Comparison of ENCODE assay signal across 8 cellular contexts in the genomic region with DNA sequence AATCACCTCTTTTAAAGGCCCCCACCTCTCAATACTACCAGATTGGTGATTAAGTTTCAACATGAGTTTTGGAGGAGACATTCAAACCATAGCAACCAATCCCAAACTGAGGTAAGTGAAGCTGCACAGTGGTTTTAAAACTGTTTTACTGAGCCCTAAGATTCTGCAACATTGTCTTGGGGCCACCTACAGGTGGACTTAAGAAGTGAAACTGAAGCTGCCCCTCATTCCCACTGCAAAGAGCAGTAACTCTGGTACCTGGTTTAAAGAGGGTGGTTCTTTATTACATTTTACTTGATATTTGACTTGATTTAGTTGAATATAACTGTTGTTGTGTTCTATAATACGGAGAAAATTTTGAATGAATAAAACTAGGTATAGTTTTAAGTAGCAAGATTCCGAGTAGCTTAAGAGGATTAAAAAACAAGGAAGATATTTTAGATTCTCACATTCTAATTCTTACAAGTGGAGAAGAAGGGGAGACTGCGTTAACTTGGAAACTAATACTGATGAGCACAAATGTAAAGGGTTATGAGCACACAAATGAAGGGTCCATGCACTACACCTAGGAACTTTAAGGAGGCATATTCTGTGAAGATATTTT. TPM values are rescaled to one million over a fixed set of nuclear protein-coding genes. Genes with fewer than 3 reads are reported as not detected.
DNase-seq lines count a peak whose midpoint lies in the region; ATAC-seq and TF ChIP-seq lines count a peak whose summit lies in the region.

No MANE protein-coding gene starts in this region.

- CTCF ChIA-PET in activated CD8-positive, alpha-beta T cell treated with anti-CD3 and anti-CD28 coated beads, Interleukin-2, amount 10 ng/mL, durations not matched to agents 7 days and 5 days (lab: Charles Lee) = interaction anchor here (1.1 to 2.8 kb wide), 7 partner anchors 12 to 466 kb away, joined by 3 to 15 read pairs (median 4); no protein-coding TSS in a partner anchor

- H3K27me3 Mint-ChIP-seq in natural killer cell (ENCODE audit: low read depth in 2 of 2) = peaks cover 15 to 25% of the 10 kb centered on the region in 2 donors
- H3K27me3 Mint-ChIP-seq in natural killer cell treated with Interleukin-12 subunit alpha and Interleukin-12 subunit beta and Interleukin-15 and Interleukin-18, amount 100 ng/mL, for 72 hours = peaks cover 23 to 38% of the 10 kb centered on the region in 2 donors
- peaks cover 2% of the 10 kb centered on the region for H3K27me3 Mint-ChIP-seq in activated CD8-positive, alpha-beta T cell treated with anti-CD3 and anti-CD28 coated beads, Interleukin-2, amount 10 ng/mL, durations not matched to agents 7 days and 5 days (ENCODE audit: low read depth)

- no peak overlapping the region for H3K4me3 ChIP-seq in left lung

- DNase-seq in natural killer cell = no peak
- no peak for DNase-seq in natural killer cell treated with Interleukin-12 subunit alpha and Interleukin-12 subunit beta and Interleukin-15 and Interleukin-18, amount 100 ng/mL, for 72 hours (ENCODE audit: low spot score)
- peak; percentile 25 for DNase-seq in activated CD8-positive, alpha-beta T cell treated with anti-CD3 and anti-CD28 coated beads, Interleukin-2, amount 10 ng/mL, durations not matched to agents 7 days and 5 days
- no peak for DNase-seq in left lung
- no peak for DNase-seq in NCI-H2081 treated with DMSO at 0.1 percent for 48 hours (lab: John Stamatoyannopoulos, UW)
- DNase-seq in NCI-H2029 treated with DMSO at 0.1 percent for 48 hours (lab: John Stamatoyannopoulos, UW) = no peak
- no peak for DNase-seq in NCI-H774 (lab: John Stamatoyannopoulos, UW)

- intact Hi-C loops in natural killer cell (cut with micrococcal nuclease) = no loop called here
- intact Hi-C loops in left lung (cut with DNase I) = no loop called here

- no peaks in the 10 kb centered on the region for H3K4me1 ChIP-seq in left lung

- ATAC-seq in natural killer cell = no peak
- no peak for ATAC-seq in natural killer cell treated with Interleukin-12 subunit alpha and Interleukin-12 subunit beta and Interleukin-15 and Interleukin-18, amount 100 ng/mL, for 72 hours
- peak; percentile 56 for ATAC-seq in HG03565 (IDR thresholded peaks at IDR 0.05; ENCODE audit: unreplicated experiment)
- no peak for ATAC-seq in activated CD8-positive, alpha-beta T cell treated with anti-CD3 and anti-CD28 coated beads, Interleukin-2, amount 10 ng/mL, durations not matched to agents 7 days and 5 days
- peak; percentile 65 for ATAC-seq in left lung

- POLR2A ChIA-PET in activated CD8-positive, alpha-beta T cell treated with anti-CD3 and anti-CD28 coated beads, Interleukin-2, amount 10 ng/mL, durations not matched to agents 7 days and 5 days (lab: Charles Lee) = no interaction called here

- TF ChIP-seq CTCF in natural killer cell (IDR thresholded peaks at IDR 0.05) = peak; percentile 29
- peak; percentile 39 to 53 for TF ChIP-seq CTCF in left lung (IDR thresholded peaks at IDR 0.05)

- no peaks in the 10 kb centered on the region for H3K9me3 ChIP-seq in left lung

- no peaks in the 10 kb centered on the region for H3K27me3 ChIP-seq in left lung

- no peak overlapping the region for H3K27ac ChIP-seq in left lung

- H3K9me3 Mint-ChIP-seq in natural killer cell = no peaks in the 10 kb centered on the region
- H3K9me3 Mint-ChIP-seq in natural killer cell treated with Interleukin-12 subunit alpha and Interleukin-12 subunit beta and Interleukin-15 and Interleukin-18, amount 100 ng/mL, for 72 hours = no peaks in the 10 kb centered on the region
- no peaks in the 10 kb centered on the region for H3K9me3 Mint-ChIP-seq in activated CD8-positive, alpha-beta T cell treated with anti-CD3 and anti-CD28 coated beads, Interleukin-2, amount 10 ng/mL, durations not matched to agents 7 days and 5 days (ENCODE audit: insufficient read depth)

- no peaks in the 10 kb centered on the region for H3K36me3 Mint-ChIP-seq in natural killer cell
- no peaks in the 10 kb centered on the region for H3K36me3 Mint-ChIP-seq in natural killer cell treated with Interleukin-12 subunit alpha and Interleukin-12 subunit beta and Interleukin-15 and Interleukin-18, amount 100 ng/mL, for 72 hours
- H3K36me3 Mint-ChIP-seq in activated CD8-positive, alpha-beta T cell treated with anti-CD3 and anti-CD28 coated beads, Interleukin-2, amount 10 ng/mL, durations not matched to agents 7 days and 5 days (ENCODE audit: low read depth) = no peaks in the 10 kb centered on the region

- no peaks in the 10 kb centered on the region for H3K4me1 Mint-ChIP-seq in natural killer cell
- H3K4me1 Mint-ChIP-seq in natural killer cell treated with Interleukin-12 subunit alpha and Interleukin-12 subunit beta and Interleukin-15 and Interleukin-18, amount 100 ng/mL, for 72 hours (ENCODE audit: low read depth in 2 of 2) = no peaks in the 10 kb centered on the region
- H3K4me1 Mint-ChIP-seq in activated CD8-positive, alpha-beta T cell treated with anti-CD3 and anti-CD28 coated beads, Interleukin-2, amount 10 ng/mL, durations not matched to agents 7 days and 5 days (ENCODE audit: low read depth) = no peaks in the 10 kb centered on the region

- no peak overlapping the region for H3K4me3 Mint-ChIP-seq in natural killer cell
- no peak overlapping the region for H3K4me3 Mint-ChIP-seq in natural killer cell treated with Interleukin-12 subunit alpha and Interleukin-12 subunit beta and Interleukin-15 and Interleukin-18, amount 100 ng/mL, for 72 hours
- H3K4me3 Mint-ChIP-seq in activated CD8-positive, alpha-beta T cell treated with anti-CD3 and anti-CD28 coated beads, Interleukin-2, amount 10 ng/mL, durations not matched to agents 7 days and 5 days = no peak overlapping the region

- no peak overlapping the region for H3K27ac Mint-ChIP-seq in natural killer cell
- H3K27ac Mint-ChIP-seq in natural killer cell treated with Interleukin-12 subunit alpha and Interleukin-12 subunit beta and Interleukin-15 and Interleukin-18, amount 100 ng/mL, for 72 hours = no peak overlapping the region
- no peak overlapping the region for H3K27ac Mint-ChIP-seq in activated CD8-positive, alpha-beta T cell treated with anti-CD3 and anti-CD28 coated beads, Interleukin-2, amount 10 ng/mL, durations not matched to agents 7 days and 5 days

- H3K36me3 ChIP-seq in left lung = no peaks in the 10 kb centered on the region

RNA-seq across cellular contexts. Expression of gene SYT9, which starts 26.7 kb away (rescaled TPM):
- not detected for total RNA-seq in natural killer cell
- not detected for total RNA-seq in natural killer cell treated with Interleukin-12 subunit alpha and Interleukin-12 subunit beta and Interleukin-15 and Interleukin-18, amount 100 ng/mL, for 72 hours
- total RNA-seq in activated CD8-positive, alpha-beta T cell treated with anti-CD3 and anti-CD28 coated beads, Interleukin-2, amount 10 ng/mL, durations not matched to agents 7 days and 5 days = not detected
- total RNA-seq in left lung = under 1 TPM in 1 of 2 donors, not detected in 1; 0.10 TPM

Comparison
In these comparisons a context has a peak if more than half of its experiments do, and no peak if none do; other contexts are left out.
1. ATAC-seq: peak in HG03565 (single experiment) and left lung (single experiment); none in natural killer cell (0 of 3), natural killer cell treated with Interleukin-12 subunit alpha and Interleukin-12 subunit beta and Interleukin-15 and Interleukin-18, amount 100 ng/mL, for 72 hours (0 of 2) and activated CD8-positive, alpha-beta T cell treated with anti-CD3 and anti-CD28 coated beads, Interleukin-2, amount 10 ng/mL, durations not matched to agents 7 days and 5 days (single experiment).